1 cellular context compared by ENCODE assay signal in genomic region chr21:46620846-46621245, GRCh38.
TF ChIP-seq lines count a peak whose summit lies in the region.

No MANE protein-coding gene starts in this region.

TF ChIP-seq in HepG2, 621 proteins besides CTCF, POLR2A, EP300 and RAD21:
- TF ChIP-seq YEATS4 (CRISPR knock-in tag; IDR thresholded peaks at IDR 0.05; ENCODE audit: borderline replicate concordance) (no peak), ZNF160 (CRISPR knock-in tag; IDR thresholded peaks at IDR 0.05) (no peak)
